ENCODE assay signal across 1 cellular context in the genomic region with DNA sequence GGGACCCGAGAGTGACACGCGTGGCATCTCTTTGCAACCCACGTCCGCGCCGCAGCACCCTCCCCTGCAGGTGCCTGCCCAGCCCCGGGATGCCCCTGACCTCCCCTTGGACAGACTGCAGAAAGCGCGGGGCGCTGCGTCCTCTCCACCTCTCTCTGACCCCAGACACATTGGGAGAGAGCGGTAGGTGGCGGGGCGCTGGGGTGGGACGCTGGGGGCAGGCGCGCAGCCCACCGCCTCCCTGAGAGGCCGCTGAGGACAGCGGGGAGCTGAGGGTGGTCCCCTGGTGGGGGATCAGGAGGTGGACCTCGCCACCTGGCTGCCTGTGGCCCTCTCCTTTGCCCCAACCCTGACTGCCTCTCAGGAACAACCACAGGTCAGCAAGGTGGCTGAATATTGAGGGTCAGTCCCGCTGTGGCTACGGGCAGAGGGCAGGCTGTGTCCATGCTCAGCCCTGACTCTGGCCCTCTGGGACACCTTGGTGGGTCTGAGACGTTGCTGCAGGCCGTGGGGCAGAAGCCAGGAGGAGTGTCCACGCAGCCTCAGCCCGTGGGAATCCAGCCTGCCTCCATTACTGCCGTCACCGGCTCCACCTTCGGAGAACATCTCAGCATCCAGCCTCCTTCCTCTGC.
TF ChIP-seq lines count a peak whose summit lies in the region.

No MANE protein-coding gene starts in this region.

TF ChIP-seq in HCT116, 20 proteins besides CTCF, POLR2A, EP300 and RAD21 (continued from another document):
- TF ChIP-seq, protein P1, sequence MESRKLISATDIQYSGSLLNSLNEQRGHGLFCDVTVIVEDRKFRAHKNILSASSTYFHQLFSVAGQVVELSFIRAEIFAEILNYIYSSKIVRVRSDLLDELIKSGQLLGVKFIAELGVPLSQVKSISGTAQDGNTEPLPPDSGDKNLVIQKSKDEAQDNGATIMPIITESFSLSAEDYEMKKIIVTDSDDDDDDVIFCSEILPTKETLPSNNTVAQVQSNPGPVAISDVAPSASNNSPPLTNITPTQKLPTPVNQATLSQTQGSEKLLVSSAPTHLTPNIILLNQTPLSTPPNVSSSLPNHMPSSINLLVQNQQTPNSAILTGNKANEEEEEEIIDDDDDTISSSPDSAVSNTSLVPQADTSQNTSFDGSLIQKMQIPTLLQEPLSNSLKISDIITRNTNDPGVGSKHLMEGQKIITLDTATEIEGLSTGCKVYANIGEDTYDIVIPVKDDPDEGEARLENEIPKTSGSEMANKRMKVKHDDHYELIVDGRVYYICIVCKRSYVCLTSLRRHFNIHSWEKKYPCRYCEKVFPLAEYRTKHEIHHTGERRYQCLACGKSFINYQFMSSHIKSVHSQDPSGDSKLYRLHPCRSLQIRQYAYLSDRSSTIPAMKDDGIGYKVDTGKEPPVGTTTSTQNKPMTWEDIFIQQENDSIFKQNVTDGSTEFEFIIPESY (IDR thresholded peaks at IDR 0.05; ENCODE audit: extremely low read depth, insufficient replicate concordance, low read length) = no peak
- no peak for TF ChIP-seq JUND (IDR thresholded peaks at IDR 0.05)
- TF ChIP-seq, protein P2, sequence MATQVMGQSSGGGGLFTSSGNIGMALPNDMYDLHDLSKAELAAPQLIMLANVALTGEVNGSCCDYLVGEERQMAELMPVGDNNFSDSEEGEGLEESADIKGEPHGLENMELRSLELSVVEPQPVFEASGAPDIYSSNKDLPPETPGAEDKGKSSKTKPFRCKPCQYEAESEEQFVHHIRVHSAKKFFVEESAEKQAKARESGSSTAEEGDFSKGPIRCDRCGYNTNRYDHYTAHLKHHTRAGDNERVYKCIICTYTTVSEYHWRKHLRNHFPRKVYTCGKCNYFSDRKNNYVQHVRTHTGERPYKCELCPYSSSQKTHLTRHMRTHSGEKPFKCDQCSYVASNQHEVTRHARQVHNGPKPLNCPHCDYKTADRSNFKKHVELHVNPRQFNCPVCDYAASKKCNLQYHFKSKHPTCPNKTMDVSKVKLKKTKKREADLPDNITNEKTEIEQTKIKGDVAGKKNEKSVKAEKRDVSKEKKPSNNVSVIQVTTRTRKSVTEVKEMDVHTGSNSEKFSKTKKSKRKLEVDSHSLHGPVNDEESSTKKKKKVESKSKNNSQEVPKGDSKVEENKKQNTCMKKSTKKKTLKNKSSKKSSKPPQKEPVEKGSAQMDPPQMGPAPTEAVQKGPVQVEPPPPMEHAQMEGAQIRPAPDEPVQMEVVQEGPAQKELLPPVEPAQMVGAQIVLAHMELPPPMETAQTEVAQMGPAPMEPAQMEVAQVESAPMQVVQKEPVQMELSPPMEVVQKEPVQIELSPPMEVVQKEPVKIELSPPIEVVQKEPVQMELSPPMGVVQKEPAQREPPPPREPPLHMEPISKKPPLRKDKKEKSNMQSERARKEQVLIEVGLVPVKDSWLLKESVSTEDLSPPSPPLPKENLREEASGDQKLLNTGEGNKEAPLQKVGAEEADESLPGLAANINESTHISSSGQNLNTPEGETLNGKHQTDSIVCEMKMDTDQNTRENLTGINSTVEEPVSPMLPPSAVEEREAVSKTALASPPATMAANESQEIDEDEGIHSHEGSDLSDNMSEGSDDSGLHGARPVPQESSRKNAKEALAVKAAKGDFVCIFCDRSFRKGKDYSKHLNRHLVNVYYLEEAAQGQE (IDR thresholded peaks at IDR 0.05; ENCODE audit: low read depth) = no peak
- TF ChIP-seq, protein P3, sequence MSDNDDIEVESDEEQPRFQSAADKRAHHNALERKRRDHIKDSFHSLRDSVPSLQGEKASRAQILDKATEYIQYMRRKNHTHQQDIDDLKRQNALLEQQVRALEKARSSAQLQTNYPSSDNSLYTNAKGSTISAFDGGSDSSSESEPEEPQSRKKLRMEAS (IDR thresholded peaks at IDR 0.05) = no peak
- TF ChIP-seq CEBPB (IDR thresholded peaks at IDR 0.05; ENCODE audit: low read depth) = no peak
- TF ChIP-seq ZFX (IDR thresholded peaks at IDR 0.05) = no peak
- TF ChIP-seq CBX3 (IDR thresholded peaks at IDR 0.05; ENCODE audit: low read depth) = no peak
- no peak for TF ChIP-seq ZNF274 (IDR thresholded peaks at IDR 0.05; ENCODE audit: low read depth, low read length)
- TF ChIP-seq EZH2 (IDR thresholded peaks at IDR 0.05) = no peak
- no peak for TF ChIP-seq YY1 (IDR thresholded peaks at IDR 0.05; ENCODE audit: extremely low read depth, insufficient replicate concordance, low read depth, low read length)
- no peak for TF ChIP-seq EGR1 (IDR thresholded peaks at IDR 0.05; ENCODE audit: low read depth)
- TF ChIP-seq EZH2phosphoT487 (IDR thresholded peaks at IDR 0.05; ENCODE audit: borderline replicate concordance) = no peak
- no peak for TF ChIP-seq POLR2AphosphoS5 (IDR thresholded peaks at IDR 0.05; ENCODE audit: low read depth, low read length)
- TF ChIP-seq SRF (IDR thresholded peaks at IDR 0.05; ENCODE audit: low read depth) = no peak
TF ChIP-seq in HCT116: peak in this region for 0.
